ENCODE assay signal across 1 cellular context in genomic region chr15:45166792-45167630, GRCh38.
A peak's percentile ranks its signal among the peaks of the same experiment; 100 is the strongest.
TF ChIP-seq lines count a peak whose summit lies in the region.

No MANE protein-coding gene starts in this region.

TF ChIP-seq in K562, 482 proteins besides CTCF, POLR2A, EP300 and RAD21 (continued from another document and continues in another):
- TF ChIP-seq PBX2 (CRISPR knock-in tag; IDR thresholded peaks at IDR 0.05; ENCODE audit: low read depth) (no peak), PBX2 (tag; conservative IDR thresholded peaks at IDR 0.05; ENCODE audit: low read depth) (peak; percentile 35; the same call in 1 of the 2 replicates), PYGO2 (tag; IDR thresholded peaks at IDR 0.05) (no peak), MECOM (CRISPR knock-in tag; IDR thresholded peaks at IDR 0.05) (no peak), NR4A1 (CRISPR knock-in tag; IDR thresholded peaks at IDR 0.05) (no peak), NR4A1 (tag; IDR thresholded peaks at IDR 0.05) (no peak), THAP7 (CRISPR knock-in tag; IDR thresholded peaks at IDR 0.05) (no peak), JUND (IDR thresholded peaks at IDR 0.05; ENCODE audit: borderline replicate concordance, low read depth, low read length) (no peak), JUND (tag; IDR thresholded peaks at IDR 0.05; ENCODE audit: borderline replicate concordance, low read depth, low read length) (0 out of 3 replicates have a peak, but pooled peaks have one; percentile 8), ARID3A (IDR thresholded peaks at IDR 0.05; ENCODE audit: borderline replicate concordance, low read depth, low read length) (no peak), BRF2 (IDR thresholded peaks at IDR 0.05; ENCODE audit: borderline replicate concordance, insufficient read depth, insufficient read length) (no peak), PCBP1 (IDR thresholded peaks at IDR 0.05; ENCODE audit: low read depth, low read length, poor library complexity, severe bottlenecking) (peak; percentile 77), HDAC1 (IDR thresholded peaks at IDR 0.05) (no peak), ZBTB2 (IDR thresholded peaks at IDR 0.05) (no peak), HLTF (IDR thresholded peaks at IDR 0.05) (no peak), BCL6 (CRISPR knock-in tag; IDR thresholded peaks at IDR 0.05) (no peak), ZNF217 (CRISPR knock-in tag; IDR thresholded peaks at IDR 0.05) (no peak), ZBTB17 (CRISPR knock-in tag; IDR thresholded peaks at IDR 0.05) (no peak), E2F1 (CRISPR knock-in tag; IDR thresholded peaks at IDR 0.05) (no peak), FOXK1 (CRISPR knock-in tag; IDR thresholded peaks at IDR 0.05; ENCODE audit: borderline replicate concordance) (no peak), CHD1 (IDR thresholded peaks at IDR 0.05; ENCODE audit: low read length) (no peak), GABPA (tag; conservative IDR thresholded peaks at IDR 0.05; ENCODE audit: low read depth) (peak; percentile 56; the same call in 1 of the 2 replicates), SRSF1 (IDR thresholded peaks at IDR 0.05; ENCODE audit: low read depth, low read length) (no peak), ATF7 (IDR thresholded peaks at IDR 0.05) (0 out of 2 replicates have a peak, but pooled peaks have one; percentile 11), ZNF12 (CRISPR knock-in tag; IDR thresholded peaks at IDR 0.05) (no peak), DACH1 (IDR thresholded peaks at IDR 0.05; ENCODE audit: partially characterized antibody) (no peak), ZNF511 (CRISPR knock-in tag; IDR thresholded peaks at IDR 0.05) (no peak), TEAD2 (tag; IDR thresholded peaks at IDR 0.05) (no peak), FOXJ3 (CRISPR knock-in tag; IDR thresholded peaks at IDR 0.05) (no peak), ZNF639 (CRISPR knock-in tag; conservative IDR thresholded peaks at IDR 0.05 in 1 of 2, IDR thresholded peaks at IDR 0.05 in 1 of 2) (peak in 1 of 2 experiments; percentile 40; a peak in 1 of 4 replicates), CEBPB (tag; IDR thresholded peaks at IDR 0.05) (no peak), ZNF436 (CRISPR knock-in tag; IDR thresholded peaks at IDR 0.05) (no peak), DNMT1 (IDR thresholded peaks at IDR 0.05) (no peak), KAT8 (IDR thresholded peaks at IDR 0.05; ENCODE audit: low read depth) (no peak), ZNF507 (tag; conservative IDR thresholded peaks at IDR 0.05) (no peak), PREB (CRISPR knock-in tag; IDR thresholded peaks at IDR 0.05) (no peak), ZBTB7A (IDR thresholded peaks at IDR 0.05; ENCODE audit: borderline replicate concordance, control insufficient read depth, low read depth, low read length) (peak; percentile 76; the same call in 1 of the 2 replicates), ZNF134 (CRISPR knock-in tag; conservative IDR thresholded peaks at IDR 0.05) (no peak), ZNF512 (tag; IDR thresholded peaks at IDR 0.05) (no peak), ZNF395 (CRISPR knock-in tag; IDR thresholded peaks at IDR 0.05) (0 out of 2 replicates have a peak, but pooled peaks have one; percentile 34), NCOA2 (IDR thresholded peaks at IDR 0.05; ENCODE audit: partially characterized antibody in 2 of 2) (no peak), CBX8 (IDR thresholded peaks at IDR 0.05; ENCODE audit: borderline replicate concordance, extremely low read depth, low read depth, low read length, poor library complexity, severe bottlenecking) (no peak), ZNF41 (CRISPR knock-in tag; conservative IDR thresholded peaks at IDR 0.05) (no peak), ZNF445 (CRISPR knock-in tag; IDR thresholded peaks at IDR 0.05; ENCODE audit: low read depth) (no peak), MAFF (IDR thresholded peaks at IDR 0.05; ENCODE audit: low read length) (no peak)
